Comparison of ENCODE assay signal across 8 cellular contexts in the genomic region with DNA sequence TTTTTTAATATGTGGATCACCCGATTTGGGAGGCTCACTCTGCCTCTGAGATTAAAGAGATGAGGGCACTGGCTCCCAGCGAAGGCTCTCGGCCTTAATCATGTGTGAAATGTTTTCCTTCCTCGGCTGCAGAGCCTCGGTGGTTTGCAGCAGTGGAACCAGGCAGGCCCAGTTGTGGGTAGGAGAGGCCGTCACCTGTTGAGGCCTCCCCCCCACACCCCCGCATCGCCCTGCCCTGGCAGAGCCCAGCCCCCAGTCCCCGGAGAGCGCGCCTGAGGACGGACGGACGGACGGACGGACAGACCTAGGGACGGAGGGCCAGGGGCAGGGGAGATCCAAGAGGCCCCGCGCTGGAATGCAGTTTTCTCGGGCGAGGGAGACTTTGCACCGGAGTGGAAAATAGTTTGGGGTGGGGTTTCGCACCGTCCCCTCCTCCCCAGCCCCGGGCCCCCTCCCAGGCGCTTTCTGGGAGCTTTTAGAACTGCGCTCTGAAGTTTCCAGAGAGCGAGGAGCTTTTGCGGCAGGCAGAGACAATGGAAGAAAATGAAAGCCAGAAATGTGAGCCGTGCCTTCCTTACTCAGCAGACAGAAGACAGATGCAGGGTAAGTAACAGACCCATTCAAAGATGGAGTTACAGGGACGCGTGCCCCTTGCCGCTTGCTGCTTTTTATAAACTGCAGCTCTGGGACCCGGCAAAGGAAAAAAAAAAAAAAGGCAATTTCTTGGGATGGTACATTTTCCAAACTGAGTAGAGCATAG. TPM values are rescaled to one million over a fixed set of nuclear protein-coding genes. Genes with fewer than 3 reads are reported as not detected.
DNase-seq lines count a peak whose midpoint lies in the region; FAIRE-seq and TF ChIP-seq lines count a peak whose summit lies in the region.

A gene with protein sequence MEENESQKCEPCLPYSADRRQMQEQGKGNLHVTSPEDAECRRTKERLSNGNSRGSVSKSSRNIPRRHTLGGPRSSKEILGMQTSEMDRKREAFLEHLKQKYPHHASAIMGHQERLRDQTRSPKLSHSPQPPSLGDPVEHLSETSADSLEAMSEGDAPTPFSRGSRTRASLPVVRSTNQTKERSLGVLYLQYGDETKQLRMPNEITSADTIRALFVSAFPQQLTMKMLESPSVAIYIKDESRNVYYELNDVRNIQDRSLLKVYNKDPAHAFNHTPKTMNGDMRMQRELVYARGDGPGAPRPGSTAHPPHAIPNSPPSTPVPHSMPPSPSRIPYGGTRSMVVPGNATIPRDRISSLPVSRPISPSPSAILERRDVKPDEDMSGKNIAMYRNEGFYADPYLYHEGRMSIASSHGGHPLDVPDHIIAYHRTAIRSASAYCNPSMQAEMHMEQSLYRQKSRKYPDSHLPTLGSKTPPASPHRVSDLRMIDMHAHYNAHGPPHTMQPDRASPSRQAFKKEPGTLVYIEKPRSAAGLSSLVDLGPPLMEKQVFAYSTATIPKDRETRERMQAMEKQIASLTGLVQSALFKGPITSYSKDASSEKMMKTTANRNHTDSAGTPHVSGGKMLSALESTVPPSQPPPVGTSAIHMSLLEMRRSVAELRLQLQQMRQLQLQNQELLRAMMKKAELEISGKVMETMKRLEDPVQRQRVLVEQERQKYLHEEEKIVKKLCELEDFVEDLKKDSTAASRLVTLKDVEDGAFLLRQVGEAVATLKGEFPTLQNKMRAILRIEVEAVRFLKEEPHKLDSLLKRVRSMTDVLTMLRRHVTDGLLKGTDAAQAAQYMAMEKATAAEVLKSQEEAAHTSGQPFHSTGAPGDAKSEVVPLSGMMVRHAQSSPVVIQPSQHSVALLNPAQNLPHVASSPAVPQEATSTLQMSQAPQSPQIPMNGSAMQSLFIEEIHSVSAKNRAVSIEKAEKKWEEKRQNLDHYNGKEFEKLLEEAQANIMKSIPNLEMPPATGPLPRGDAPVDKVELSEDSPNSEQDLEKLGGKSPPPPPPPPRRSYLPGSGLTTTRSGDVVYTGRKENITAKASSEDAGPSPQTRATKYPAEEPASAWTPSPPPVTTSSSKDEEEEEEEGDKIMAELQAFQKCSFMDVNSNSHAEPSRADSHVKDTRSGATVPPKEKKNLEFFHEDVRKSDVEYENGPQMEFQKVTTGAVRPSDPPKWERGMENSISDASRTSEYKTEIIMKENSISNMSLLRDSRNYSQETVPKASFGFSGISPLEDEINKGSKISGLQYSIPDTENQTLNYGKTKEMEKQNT (N-terminal part only) (plus strand): TSS at position 478 of the 760 bp plus-strand sequence. CDS start 56 bp downstream, at position 534.

- FAIRE-seq in frontal cortex (lab: Jason Lieb, UNC), result no peak

- H3K27ac ChIP-seq in HEK293 (ENCODE audit: extremely low read depth, low read depth, low read length), result peak within 1 kb of the TSS; percentile 61

- POLR2A ChIA-PET in HEK293 (lab: Yijun Ruan, JAX), result interaction anchor here (0.7 kb wide), 2 partner anchors 51 to 256 kb away, joined by 4 to 5 read pairs; no protein-coding TSS in a partner anchor

- peaks cover 17% of the 10 kb centered on the region for H3K4me1 ChIP-seq in HEK293 (ENCODE audit: control insufficient read depth, insufficient read depth, low read length)
- peaks cover 6% of the 10 kb centered on the region for H3K4me1 ChIP-seq in mucosa of stomach (ENCODE audit: control insufficient read depth, insufficient read depth, low read length)

- CTCF ChIA-PET in HEK293 (lab: Yijun Ruan, JAX), result interaction anchor here (0.6 to 1.8 kb wide), 3 partner anchors 20 to 748 kb away, joined by 3 to 6 read pairs (median 3); no protein-coding TSS in a partner anchor

- H3K36me3 ChIP-seq in HEK293 (ENCODE audit: control insufficient read depth in 2 of 2, insufficient read depth in 1 of 2, low read length in 2 of 2), result no peaks in the 10 kb centered on the region
- no peaks in the 10 kb centered on the region for H3K36me3 ChIP-seq in mucosa of stomach (ENCODE audit: control insufficient read depth, insufficient read depth, low read length)

- H3K9ac ChIP-seq in mucosa of stomach (ENCODE audit: low read length), result peak within 1 kb of the TSS; percentile 52

- H3K9me3 ChIP-seq in HEK293 (ENCODE audit: control insufficient read depth, insufficient read depth, low read depth, low read length), result no peaks in the 10 kb centered on the region
- H3K9me3 ChIP-seq in mucosa of stomach (ENCODE audit: control insufficient read depth, low read length), result no peaks in the 10 kb centered on the region

- peak within 1 kb of the TSS; percentile 19 for H3K4me3 ChIP-seq in HEK293 (ENCODE audit: low read depth, low read length)
- peak within 1 kb of the TSS; percentile 57 for H3K4me3 ChIP-seq in epithelial cell of proximal tubule (ENCODE audit: low read depth, low read length)
- H3K4me3 ChIP-seq in mucosa of stomach (ENCODE audit: low read length), result peak within 1 kb of the TSS; percentile 51

- DNase-seq in EH (ENCODE audit: low read depth) (peak; percentile 46), RPMI8226 (peak; percentile 7), epithelial cell of proximal tubule (ENCODE audit: low read depth) (no peak), NCI-H2196 treated with DMSO at 0.1 percent for 48 hours (lab: John Stamatoyannopoulos, UW; ENCODE audit: unreplicated experiment) (no peak), frontal cortex (ENCODE audit: low spot score in 2 of 2) (no peak), NCI-H2196 (lab: John Stamatoyannopoulos, UW; ENCODE audit: unreplicated experiment) (no peak)

- no peak for TF ChIP-seq CTCF in HEK293 (tag by site-specific recombination; IDR thresholded peaks at IDR 0.05)
- TF ChIP-seq CTCF in epithelial cell of proximal tubule (conservative IDR thresholded peaks at IDR 0.05; ENCODE audit: low read depth, low read length), result no peak

- no peaks in the 10 kb centered on the region for H3K27me3 ChIP-seq in mucosa of stomach (ENCODE audit: control insufficient read depth, insufficient read depth, low read length)

TF ChIP-seq in HEK293, 187 proteins besides CTCF, POLR2A, EP300 and RAD21 (continues in another document):
- TF ChIP-seq, protein P1, sequence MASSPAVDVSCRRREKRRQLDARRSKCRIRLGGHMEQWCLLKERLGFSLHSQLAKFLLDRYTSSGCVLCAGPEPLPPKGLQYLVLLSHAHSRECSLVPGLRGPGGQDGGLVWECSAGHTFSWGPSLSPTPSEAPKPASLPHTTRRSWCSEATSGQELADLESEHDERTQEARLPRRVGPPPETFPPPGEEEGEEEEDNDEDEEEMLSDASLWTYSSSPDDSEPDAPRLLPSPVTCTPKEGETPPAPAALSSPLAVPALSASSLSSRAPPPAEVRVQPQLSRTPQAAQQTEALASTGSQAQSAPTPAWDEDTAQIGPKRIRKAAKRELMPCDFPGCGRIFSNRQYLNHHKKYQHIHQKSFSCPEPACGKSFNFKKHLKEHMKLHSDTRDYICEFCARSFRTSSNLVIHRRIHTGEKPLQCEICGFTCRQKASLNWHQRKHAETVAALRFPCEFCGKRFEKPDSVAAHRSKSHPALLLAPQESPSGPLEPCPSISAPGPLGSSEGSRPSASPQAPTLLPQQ (tag by site-specific recombination; IDR thresholded peaks at IDR 0.05), result 0 out of 2 replicates have a peak, but pooled peaks have one; percentile 18
- TF ChIP-seq GLIS1 (tag by site-specific recombination; IDR thresholded peaks at IDR 0.05) (peak; percentile 50; the same call in 1 of the 2 replicates), GLIS2 (tag by site-specific recombination; IDR thresholded peaks at IDR 0.05) (peak; percentile 59; the same call in 1 of the 2 replicates), ZBTB1 (tag by site-specific recombination; IDR thresholded peaks at IDR 0.05) (no peak), ZNF23 (tag by site-specific recombination; IDR thresholded peaks at IDR 0.05; ENCODE audit: borderline replicate concordance) (no peak), ZNF514 (tag by site-specific recombination; IDR thresholded peaks at IDR 0.05) (no peak), SP3 (tag by site-specific recombination; IDR thresholded peaks at IDR 0.05) (0 out of 2 replicates have a peak, but pooled peaks have one; percentile 32), ZNF596 (tag by site-specific recombination; IDR thresholded peaks at IDR 0.05) (no peak), PRDM1 (tag by site-specific recombination; IDR thresholded peaks at IDR 0.05) (0 out of 2 replicates have a peak, but pooled peaks have one; percentile 11), ZNF624 (tag by site-specific recombination; IDR thresholded peaks at IDR 0.05) (no peak), ZNF350 (tag by site-specific recombination; IDR thresholded peaks at IDR 0.05) (no peak), ZXDB (tag by site-specific recombination; IDR thresholded peaks at IDR 0.05) (no peak)
- TF ChIP-seq, protein P2, sequence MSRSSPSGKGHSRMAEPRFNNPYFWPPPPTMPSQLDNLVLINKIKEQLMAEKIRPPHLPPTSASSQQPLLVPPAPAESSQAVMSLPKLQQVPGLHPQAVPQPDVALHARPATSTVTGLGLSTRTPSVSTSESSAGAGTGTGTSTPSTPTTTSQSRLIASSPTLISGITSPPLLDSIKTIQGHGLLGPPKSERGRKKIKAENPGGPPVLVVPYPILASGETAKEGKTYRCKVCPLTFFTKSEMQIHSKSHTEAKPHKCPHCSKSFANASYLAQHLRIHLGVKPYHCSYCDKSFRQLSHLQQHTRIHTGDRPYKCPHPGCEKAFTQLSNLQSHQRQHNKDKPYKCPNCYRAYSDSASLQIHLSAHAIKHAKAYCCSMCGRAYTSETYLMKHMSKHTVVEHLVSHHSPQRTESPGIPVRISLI (tag by site-specific recombination; IDR thresholded peaks at IDR 0.05), result no peak
- TF ChIP-seq, protein P3, sequence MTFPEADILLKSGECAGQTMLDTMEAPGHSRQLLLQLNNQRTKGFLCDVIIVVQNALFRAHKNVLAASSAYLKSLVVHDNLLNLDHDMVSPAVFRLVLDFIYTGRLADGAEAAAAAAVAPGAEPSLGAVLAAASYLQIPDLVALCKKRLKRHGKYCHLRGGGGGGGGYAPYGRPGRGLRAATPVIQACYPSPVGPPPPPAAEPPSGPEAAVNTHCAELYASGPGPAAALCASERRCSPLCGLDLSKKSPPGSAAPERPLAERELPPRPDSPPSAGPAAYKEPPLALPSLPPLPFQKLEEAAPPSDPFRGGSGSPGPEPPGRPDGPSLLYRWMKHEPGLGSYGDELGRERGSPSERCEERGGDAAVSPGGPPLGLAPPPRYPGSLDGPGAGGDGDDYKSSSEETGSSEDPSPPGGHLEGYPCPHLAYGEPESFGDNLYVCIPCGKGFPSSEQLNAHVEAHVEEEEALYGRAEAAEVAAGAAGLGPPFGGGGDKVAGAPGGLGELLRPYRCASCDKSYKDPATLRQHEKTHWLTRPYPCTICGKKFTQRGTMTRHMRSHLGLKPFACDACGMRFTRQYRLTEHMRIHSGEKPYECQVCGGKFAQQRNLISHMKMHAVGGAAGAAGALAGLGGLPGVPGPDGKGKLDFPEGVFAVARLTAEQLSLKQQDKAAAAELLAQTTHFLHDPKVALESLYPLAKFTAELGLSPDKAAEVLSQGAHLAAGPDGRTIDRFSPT (tag by site-specific recombination; IDR thresholded peaks at IDR 0.05), result no peak

RNA-seq across cellular contexts. Expression of the gene that starts here (rescaled TPM):
- 18.7 and 20.2 TPM in 2 replicates for total RNA-seq in epithelial cell of proximal tubule
- total RNA-seq in frontal cortex, result 4.1 TPM

Comparison
In these comparisons a context has a peak if more than half of its experiments do, and no peak if none do; other contexts are left out.
1. DNase-seq: peak in EH (single experiment) and RPMI8226 (single experiment); none in epithelial cell of proximal tubule (single experiment), NCI-H2196 treated with DMSO at 0.1 percent for 48 hours (single experiment), frontal cortex (0 of 2) and NCI-H2196 (single experiment).
2. Peak in every context shown above with its lines, with median percentiles within 50 percentile points of each other: H3K4me3 ChIP-seq.